ENCODE assay signal across 21 cellular contexts in the genomic region with DNA sequence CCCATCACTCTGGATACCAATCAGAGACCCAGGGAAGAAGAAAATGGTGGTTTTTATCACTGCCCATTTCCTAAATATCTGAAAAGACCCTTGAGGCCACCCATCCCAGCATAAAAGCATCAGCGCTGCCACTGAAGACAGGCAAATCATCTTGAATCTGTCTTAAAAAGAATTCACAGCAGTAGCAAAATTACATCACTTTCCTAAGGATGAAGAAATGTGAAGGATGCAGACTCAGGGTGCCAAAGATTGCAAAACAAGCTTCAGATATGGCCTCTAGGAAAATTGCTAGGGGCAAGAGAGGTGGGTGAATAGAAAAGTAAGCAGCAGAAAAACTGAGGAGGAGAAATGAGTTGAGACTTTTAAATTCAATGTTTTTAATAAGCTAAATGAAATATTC.
DNase-seq lines count a peak whose midpoint lies in the region; ATAC-seq and TF ChIP-seq lines count a peak whose summit lies in the region.
"Had no signal": no experiment of that assay in that cellular context is flagged by ENCODE, and none has a peak within 500 bp of the region (broad histone marks: within the 10 kb centered on the region; RNA-seq: fewer than 3 reads in every experiment).

No MANE protein-coding gene starts in this region.

- intact Hi-C loops in Right ventricle myocardium superior (cut with DNase I) (no loop called here), cardiac septum (cut with DNase I) (no loop called here)

- peak; percentile 64 for ATAC-seq in Right ventricle myocardium superior (ENCODE audit: poor library complexity)
- ATAC-seq in gastroesophageal sphincter, result peak; percentile 60
- ATAC-seq: natural killer cell, PC-3, SK-N-SH treated with all-trans-retinoic acid at 6 μM for 48 hours had no signal

- DNase-seq in Right ventricle myocardium superior, result no peak
- no peak for DNase-seq in cardiac septum (ENCODE audit: low spot score)
- DNase-seq in SKM-1 treated with dmso at 0.1 percent for 144 hours (lab: John Stamatoyannopoulos, UW; ENCODE audit: unreplicated experiment), result peak; percentile 54
- DNase-seq in DMS 273 treated with DMSO at 0.1 percent for 48 hours (lab: John Stamatoyannopoulos, UW), result no peak
- no peak for DNase-seq in NK-92 (lab: John Stamatoyannopoulos, UW; ENCODE audit: unreplicated experiment)
- no peak for DNase-seq in H9
- no peak for DNase-seq in stimulated activated CD4-positive, alpha-beta T cell treated with anti-CD3 and anti-CD28 coated beads, Interleukin-4, amount 100 ng/mL, for 4 hours
- DNase-seq: activated CD4-positive, alpha-beta T cell treated with anti-CD3 and anti-CD28 coated beads, Interleukin-2, amount 10 ng/mL, durations not matched to agents 24 days and 14 days; activated naive CD4-positive, alpha-beta T cell treated with Interleukin-2 at 50 U/mL for 16 hours; CD8-positive, alpha-beta memory T cell; MG63; natural killer cell; NCI-H2029; PC-3 had no signal

- H3K4me2 ChIP-seq in H9 (ENCODE audit: insufficient read depth, insufficient read length, low read length), result no peak overlapping the region

- H3K36me3 ChIP-seq in gastroesophageal sphincter, result peaks cover 3 to 65% of the 10 kb centered on the region in 2 donors
- H3K36me3 ChIP-seq: prostate gland had no signal

- WGBS in gastroesophageal sphincter (ENCODE audit: low coverage in 1 of 2), 2 donors, result 80 to 90% methylated on average over 1 of the region's 1 CpG
- no CpG with 5 or more reads among the region's 1 CpG for WGBS in H9 (ENCODE audit: extremely low coverage, insufficient read length, low lambda C conversion rate)

- H3K79me2 ChIP-seq in H9 (ENCODE audit: insufficient read depth, low read length), result no peaks in the 10 kb centered on the region

- no peak overlapping the region for H3T11ph ChIP-seq in H9 (ENCODE audit: low read length)

- no peak overlapping the region for H3K4me3 ChIP-seq in gastroesophageal sphincter
- H3K4me3 ChIP-seq: coronary artery, MG63, prostate gland had no signal

- H3K9ac ChIP-seq in H9 (ENCODE audit: extremely low read depth, insufficient read length, low read length), result no peak overlapping the region

- H3K79me1 ChIP-seq in H9 (ENCODE audit: insufficient read depth, low read depth, low read length, poor library complexity, severe bottlenecking), result no peaks in the 10 kb centered on the region

- no peaks in the 10 kb centered on the region for H3K4me1 Mint-ChIP-seq in H9
- H3K4me1 Mint-ChIP-seq: activated CD4-positive, alpha-beta T cell treated with anti-CD3 and anti-CD28 coated beads, Interleukin-2, amount 10 ng/mL, durations not matched to agents 24 days and 14 days; CD8-positive, alpha-beta memory T cell; natural killer cell had no signal

- H3K36me3 Mint-ChIP-seq in H9 (ENCODE audit: insufficient read depth in 1 of 3, low read depth in 3 of 3), result peaks cover 23 to 27% (median 27%) of the 10 kb centered on the region in 3 experiments
- H3K36me3 Mint-ChIP-seq: natural killer cell had no signal

- no peak overlapping the region for H3K56ac ChIP-seq in H9 (ENCODE audit: insufficient read length, low read depth, low read length)

- H3K4me3 Mint-ChIP-seq in H9, result no peak overlapping the region
- H3K4me3 Mint-ChIP-seq: activated CD4-positive, alpha-beta T cell treated with anti-CD3 and anti-CD28 coated beads, Interleukin-2, amount 10 ng/mL, durations not matched to agents 24 days and 14 days; CD8-positive, alpha-beta memory T cell; memory B cell; natural killer cell; stimulated activated naive CD8-positive, alpha-beta T cell treated with anti-CD3 and anti-CD28 coated beads, Interleukin-15, Interleukin-2, amounts not matched to agents 100 ng/mL and 50 ng/mL, for 24 hours; type B pancreatic cell had no signal

- H3K27ac ChIP-seq in gastroesophageal sphincter (no peak overlapping the region), H9 (ENCODE audit: insufficient read length, low read depth, low read length) (no peak overlapping the region)
- H3K27ac ChIP-seq: coronary artery, prostate gland had no signal

- H3K4me1 ChIP-seq in gastroesophageal sphincter, result no peaks in the 10 kb centered on the region
- H3K4me1 ChIP-seq in H9 (ENCODE audit: insufficient read depth, low read length), result no peaks in the 10 kb centered on the region
- H3K4me1 ChIP-seq: prostate gland had no signal

- no peaks in the 10 kb centered on the region for H3K27me3 ChIP-seq in gastroesophageal sphincter
- H3K27me3 ChIP-seq in H9 (ENCODE audit: insufficient read depth, low read length), result no peaks in the 10 kb centered on the region
- H3K27me3 ChIP-seq: MG63 had no signal

- H3K18ac ChIP-seq in H9 (ENCODE audit: insufficient read length, low read depth, low read length), result no peak overlapping the region

- H2AFZ ChIP-seq in H9 (ENCODE audit: low read length), result no peak overlapping the region

- no peak for TF ChIP-seq EP300 in gastroesophageal sphincter (IDR thresholded peaks at IDR 0.05)

- H4K91ac ChIP-seq in H9 (ENCODE audit: insufficient read length, low read depth, low read length), result no peak overlapping the region

- no peak overlapping the region for H3K4ac ChIP-seq in H9 (ENCODE audit: low read depth, low read length)

- H3K9me3 Mint-ChIP-seq in H9, result peaks cover 0 to 12% of the 10 kb centered on the region in 2 experiments; a peak in 3 of 5 replicates
- H3K9me3 Mint-ChIP-seq: activated CD4-positive, alpha-beta T cell treated with anti-CD3 and anti-CD28 coated beads, Interleukin-2, amount 10 ng/mL, durations not matched to agents 24 days and 14 days; CD8-positive, alpha-beta memory T cell; natural killer cell; stimulated activated naive CD8-positive, alpha-beta T cell treated with anti-CD3 and anti-CD28 coated beads, Interleukin-15, Interleukin-2, amounts not matched to agents 100 ng/mL and 50 ng/mL, for 24 hours; type B pancreatic cell had no signal

- no peak overlapping the region for H3K23ac ChIP-seq in H9 (ENCODE audit: insufficient read length, low read depth, low read length)

- no peaks in the 10 kb centered on the region for H3K9me3 ChIP-seq in gastroesophageal sphincter
- H3K9me3 ChIP-seq in H9 (ENCODE audit: control insufficient read depth, low read depth, low read length), result no peaks in the 10 kb centered on the region
- H3K9me3 ChIP-seq: MG63, prostate gland had no signal

- no peak overlapping the region for H2BK120ac ChIP-seq in H9 (ENCODE audit: low read depth, low read length, poor library complexity, severe bottlenecking)

- no peak for TF ChIP-seq POLR2A in gastroesophageal sphincter (IDR thresholded peaks at IDR 0.05)

- H4K5ac ChIP-seq in H9 (ENCODE audit: insufficient read length, low read depth, low read length), result no peak overlapping the region

- H2BK15ac ChIP-seq in H9 (ENCODE audit: low read depth, low read length), result no peak overlapping the region

- H4K8ac ChIP-seq in H9 (replicated peaks; ENCODE audit: insufficient read length, low read depth, low read length), result no peak overlapping the region

- no peaks in the 10 kb centered on the region for H3K27me3 Mint-ChIP-seq in H9 (ENCODE audit: low read depth)
- H3K27me3 Mint-ChIP-seq: activated CD4-positive, alpha-beta T cell treated with anti-CD3 and anti-CD28 coated beads, Interleukin-2, amount 10 ng/mL, durations not matched to agents 24 days and 14 days; CD8-positive, alpha-beta memory T cell; memory B cell; stimulated activated naive CD8-positive, alpha-beta T cell treated with anti-CD3 and anti-CD28 coated beads, Interleukin-15, Interleukin-2, amounts not matched to agents 100 ng/mL and 50 ng/mL, for 24 hours; type B pancreatic cell had no signal

- H2BK20ac ChIP-seq in H9 (ENCODE audit: low read depth, low read length, poor library complexity, severe bottlenecking), result no peak overlapping the region

- no peaks in the 10 kb centered on the region for H4K20me1 ChIP-seq in H9 (ENCODE audit: control insufficient read depth, insufficient read depth, insufficient read length)

- H2BK5ac ChIP-seq in H9 (ENCODE audit: insufficient read length, low read length), result no peak overlapping the region

- H2AK5ac ChIP-seq in H9 (ENCODE audit: insufficient read length, low read length), result no peak overlapping the region

- no peak overlapping the region for H3K27ac Mint-ChIP-seq in H9
- H3K27ac Mint-ChIP-seq: activated CD4-positive, alpha-beta T cell treated with anti-CD3 and anti-CD28 coated beads, Interleukin-2, amount 10 ng/mL, durations not matched to agents 24 days and 14 days; memory B cell; natural killer cell; stimulated activated naive CD8-positive, alpha-beta T cell treated with anti-CD3 and anti-CD28 coated beads, Interleukin-15, Interleukin-2, amounts not matched to agents 100 ng/mL and 50 ng/mL, for 24 hours; type B pancreatic cell had no signal

- no peak overlapping the region for H2BK12ac ChIP-seq in H9 (ENCODE audit: insufficient read length, low read depth, low read length)

- no peak overlapping the region for H3K14ac ChIP-seq in H9 (ENCODE audit: insufficient read depth, low read length)

- H3K23me2 ChIP-seq in H9 (ENCODE audit: insufficient read length, low read depth, low read length, poor library complexity, severe bottlenecking), result no peaks in the 10 kb centered on the region

- TF ChIP-seq CTCF in gastroesophageal sphincter (IDR thresholded peaks at IDR 0.05) (no peak), H9 (conservative IDR thresholded peaks at IDR 0.05) (no peak)
